1 cellular context compared by ENCODE assay signal in the genomic region with DNA sequence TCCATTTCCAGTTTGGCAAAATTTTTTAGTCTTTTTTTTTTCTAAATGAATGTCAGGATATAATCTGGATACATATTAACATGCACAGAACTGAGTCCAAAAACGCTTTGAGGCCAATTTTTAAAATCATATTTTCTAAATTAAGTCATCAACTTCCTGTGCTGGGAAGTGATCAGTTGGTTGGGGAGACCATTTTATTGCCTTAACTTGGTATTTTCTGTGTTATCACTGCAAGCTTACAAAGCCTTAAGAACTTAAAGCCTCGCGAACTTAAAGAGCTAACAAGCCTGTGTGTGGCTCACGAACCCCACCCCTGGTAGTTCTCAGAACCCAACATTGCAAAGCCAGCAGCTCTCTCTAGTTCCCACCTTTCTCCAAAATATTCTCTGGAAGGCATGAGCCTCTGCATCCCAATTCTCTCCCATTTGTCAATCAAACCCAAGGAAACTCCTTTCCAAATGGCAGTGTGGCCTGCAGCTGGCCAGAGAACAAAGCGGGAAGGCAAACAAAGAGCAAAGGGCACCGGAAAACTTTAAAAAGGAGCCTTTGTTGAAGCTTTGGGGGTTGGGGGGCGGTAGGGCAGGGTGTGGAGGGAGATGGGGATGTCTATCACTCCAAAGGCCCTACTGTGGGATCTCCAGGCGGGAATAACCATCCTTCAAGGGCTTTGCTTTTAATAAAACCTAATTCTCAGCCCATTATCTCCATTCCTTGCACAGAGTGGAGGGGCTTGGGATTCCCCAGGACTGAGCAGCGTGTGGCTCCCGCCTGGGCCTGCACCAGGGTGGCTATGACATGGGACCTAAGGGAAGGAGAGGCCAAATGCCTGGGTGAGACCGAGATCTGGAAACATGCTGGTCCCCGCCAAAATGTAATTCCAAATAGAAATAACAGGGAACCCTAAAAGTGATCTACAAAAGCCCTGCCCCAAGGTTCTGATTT.
TF ChIP-seq lines count a peak whose summit lies in the region.

No MANE protein-coding gene starts in this region.

TF ChIP-seq in HepG2, 621 proteins besides CTCF, POLR2A, EP300 and RAD21 (continued from another document and continues in another):
- TF ChIP-seq, protein P1, sequence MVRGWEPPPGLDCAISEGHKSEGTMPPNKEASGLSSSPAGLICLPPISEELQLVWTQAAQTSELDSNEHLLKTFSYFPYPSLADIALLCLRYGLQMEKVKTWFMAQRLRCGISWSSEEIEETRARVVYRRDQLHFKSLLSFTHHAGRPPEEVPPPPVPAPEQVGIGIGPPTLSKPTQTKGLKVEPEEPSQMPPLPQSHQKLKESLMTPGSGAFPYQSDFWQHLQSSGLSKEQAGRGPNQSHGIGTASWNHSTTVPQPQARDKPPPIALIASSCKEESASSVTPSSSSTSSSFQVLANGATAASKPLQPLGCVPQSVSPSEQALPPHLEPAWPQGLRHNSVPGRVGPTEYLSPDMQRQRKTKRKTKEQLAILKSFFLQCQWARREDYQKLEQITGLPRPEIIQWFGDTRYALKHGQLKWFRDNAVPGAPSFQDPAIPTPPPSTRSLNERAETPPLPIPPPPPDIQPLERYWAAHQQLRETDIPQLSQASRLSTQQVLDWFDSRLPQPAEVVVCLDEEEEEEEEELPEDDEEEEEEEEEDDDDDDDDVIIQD (CRISPR knock-in tag; IDR thresholded peaks at IDR 0.05; ENCODE audit: low read depth), result no peak
- TF ChIP-seq ZKSCAN5 (CRISPR knock-in tag; IDR thresholded peaks at IDR 0.05), result no peak
- TF ChIP-seq, protein P2, sequence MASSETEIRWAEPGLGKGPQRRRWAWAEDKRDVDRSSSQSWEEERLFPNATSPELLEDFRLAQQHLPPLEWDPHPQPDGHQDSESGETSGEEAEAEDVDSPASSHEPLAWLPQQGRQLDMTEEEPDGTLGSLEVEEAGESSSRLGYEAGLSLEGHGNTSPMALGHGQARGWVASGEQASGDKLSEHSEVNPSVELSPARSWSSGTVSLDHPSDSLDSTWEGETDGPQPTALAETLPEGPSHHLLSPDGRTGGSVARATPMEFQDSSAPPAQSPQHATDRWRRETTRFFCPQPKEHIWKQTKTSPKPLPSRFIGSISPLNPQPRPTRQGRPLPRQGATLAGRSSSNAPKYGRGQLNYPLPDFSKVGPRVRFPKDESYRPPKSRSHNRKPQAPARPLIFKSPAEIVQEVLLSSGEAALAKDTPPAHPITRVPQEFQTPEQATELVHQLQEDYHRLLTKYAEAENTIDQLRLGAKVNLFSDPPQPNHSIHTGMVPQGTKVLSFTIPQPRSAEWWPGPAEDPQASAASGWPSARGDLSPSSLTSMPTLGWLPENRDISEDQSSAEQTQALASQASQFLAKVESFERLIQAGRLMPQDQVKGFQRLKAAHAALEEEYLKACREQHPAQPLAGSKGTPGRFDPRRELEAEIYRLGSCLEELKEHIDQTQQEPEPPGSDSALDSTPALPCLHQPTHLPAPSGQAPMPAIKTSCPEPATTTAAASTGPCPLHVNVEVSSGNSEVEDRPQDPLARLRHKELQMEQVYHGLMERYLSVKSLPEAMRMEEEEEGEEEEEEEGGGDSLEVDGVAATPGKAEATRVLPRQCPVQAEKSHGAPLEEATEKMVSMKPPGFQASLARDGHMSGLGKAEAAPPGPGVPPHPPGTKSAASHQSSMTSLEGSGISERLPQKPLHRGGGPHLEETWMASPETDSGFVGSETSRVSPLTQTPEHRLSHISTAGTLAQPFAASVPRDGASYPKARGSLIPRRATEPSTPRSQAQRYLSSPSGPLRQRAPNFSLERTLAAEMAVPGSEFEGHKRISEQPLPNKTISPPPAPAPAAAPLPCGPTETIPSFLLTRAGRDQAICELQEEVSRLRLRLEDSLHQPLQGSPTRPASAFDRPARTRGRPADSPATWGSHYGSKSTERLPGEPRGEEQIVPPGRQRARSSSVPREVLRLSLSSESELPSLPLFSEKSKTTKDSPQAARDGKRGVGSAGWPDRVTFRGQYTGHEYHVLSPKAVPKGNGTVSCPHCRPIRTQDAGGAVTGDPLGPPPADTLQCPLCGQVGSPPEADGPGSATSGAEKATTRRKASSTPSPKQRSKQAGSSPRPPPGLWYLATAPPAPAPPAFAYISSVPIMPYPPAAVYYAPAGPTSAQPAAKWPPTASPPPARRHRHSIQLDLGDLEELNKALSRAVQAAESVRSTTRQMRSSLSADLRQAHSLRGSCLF (CRISPR knock-in tag; IDR thresholded peaks at IDR 0.05; ENCODE audit: borderline replicate concordance), result no peak
- TF ChIP-seq ZZZ3 (CRISPR knock-in tag; IDR thresholded peaks at IDR 0.05; ENCODE audit: borderline replicate concordance), result no peak
- TF ChIP-seq, protein P3, sequence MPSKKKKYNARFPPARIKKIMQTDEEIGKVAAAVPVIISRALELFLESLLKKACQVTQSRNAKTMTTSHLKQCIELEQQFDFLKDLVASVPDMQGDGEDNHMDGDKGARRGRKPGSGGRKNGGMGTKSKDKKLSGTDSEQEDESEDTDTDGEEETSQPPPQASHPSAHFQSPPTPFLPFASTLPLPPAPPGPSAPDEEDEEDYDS (CRISPR knock-in tag; IDR thresholded peaks at IDR 0.05), result no peak
- no peak for TF ChIP-seq ZNF629 (CRISPR knock-in tag; conservative IDR thresholded peaks at IDR 0.05)
- TF ChIP-seq, protein P4, sequence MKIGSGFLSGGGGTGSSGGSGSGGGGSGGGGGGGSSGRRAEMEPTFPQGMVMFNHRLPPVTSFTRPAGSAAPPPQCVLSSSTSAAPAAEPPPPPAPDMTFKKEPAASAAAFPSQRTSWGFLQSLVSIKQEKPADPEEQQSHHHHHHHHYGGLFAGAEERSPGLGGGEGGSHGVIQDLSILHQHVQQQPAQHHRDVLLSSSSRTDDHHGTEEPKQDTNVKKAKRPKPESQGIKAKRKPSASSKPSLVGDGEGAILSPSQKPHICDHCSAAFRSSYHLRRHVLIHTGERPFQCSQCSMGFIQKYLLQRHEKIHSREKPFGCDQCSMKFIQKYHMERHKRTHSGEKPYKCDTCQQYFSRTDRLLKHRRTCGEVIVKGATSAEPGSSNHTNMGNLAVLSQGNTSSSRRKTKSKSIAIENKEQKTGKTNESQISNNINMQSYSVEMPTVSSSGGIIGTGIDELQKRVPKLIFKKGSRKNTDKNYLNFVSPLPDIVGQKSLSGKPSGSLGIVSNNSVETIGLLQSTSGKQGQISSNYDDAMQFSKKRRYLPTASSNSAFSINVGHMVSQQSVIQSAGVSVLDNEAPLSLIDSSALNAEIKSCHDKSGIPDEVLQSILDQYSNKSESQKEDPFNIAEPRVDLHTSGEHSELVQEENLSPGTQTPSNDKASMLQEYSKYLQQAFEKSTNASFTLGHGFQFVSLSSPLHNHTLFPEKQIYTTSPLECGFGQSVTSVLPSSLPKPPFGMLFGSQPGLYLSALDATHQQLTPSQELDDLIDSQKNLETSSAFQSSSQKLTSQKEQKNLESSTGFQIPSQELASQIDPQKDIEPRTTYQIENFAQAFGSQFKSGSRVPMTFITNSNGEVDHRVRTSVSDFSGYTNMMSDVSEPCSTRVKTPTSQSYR (CRISPR knock-in tag; IDR thresholded peaks at IDR 0.05; ENCODE audit: borderline replicate concordance), result peak; percentile 74; the same call in 1 of the 2 replicates
- TF ChIP-seq ZFX (CRISPR knock-in tag; IDR thresholded peaks at IDR 0.05; ENCODE audit: low read depth), result no peak
- no peak for TF ChIP-seq MIER2 (CRISPR knock-in tag; IDR thresholded peaks at IDR 0.05)
- TF ChIP-seq ZNF260 (CRISPR knock-in tag; IDR thresholded peaks at IDR 0.05; ENCODE audit: borderline replicate concordance, low read depth), result no peak
- TF ChIP-seq POLR2AphosphoS5 (IDR thresholded peaks at IDR 0.05; ENCODE audit: low read depth, low read length), result no peak
- no peak for TF ChIP-seq ISX (CRISPR knock-in tag; conservative IDR thresholded peaks at IDR 0.05)
- TF ChIP-seq ZNF337 (CRISPR knock-in tag; IDR thresholded peaks at IDR 0.05; ENCODE audit: borderline replicate concordance, low read depth), result no peak
- no peak for TF ChIP-seq HNRNPH1 (optimal IDR thresholded peaks at IDR 0.05; ENCODE audit: low read depth, low read length)
- no peak for TF ChIP-seq ZNF274 (CRISPR knock-in tag; IDR thresholded peaks at IDR 0.05)
- no peak for TF ChIP-seq ZNF232 (CRISPR knock-in tag; IDR thresholded peaks at IDR 0.05; ENCODE audit: borderline replicate concordance)
- TF ChIP-seq, protein P5, sequence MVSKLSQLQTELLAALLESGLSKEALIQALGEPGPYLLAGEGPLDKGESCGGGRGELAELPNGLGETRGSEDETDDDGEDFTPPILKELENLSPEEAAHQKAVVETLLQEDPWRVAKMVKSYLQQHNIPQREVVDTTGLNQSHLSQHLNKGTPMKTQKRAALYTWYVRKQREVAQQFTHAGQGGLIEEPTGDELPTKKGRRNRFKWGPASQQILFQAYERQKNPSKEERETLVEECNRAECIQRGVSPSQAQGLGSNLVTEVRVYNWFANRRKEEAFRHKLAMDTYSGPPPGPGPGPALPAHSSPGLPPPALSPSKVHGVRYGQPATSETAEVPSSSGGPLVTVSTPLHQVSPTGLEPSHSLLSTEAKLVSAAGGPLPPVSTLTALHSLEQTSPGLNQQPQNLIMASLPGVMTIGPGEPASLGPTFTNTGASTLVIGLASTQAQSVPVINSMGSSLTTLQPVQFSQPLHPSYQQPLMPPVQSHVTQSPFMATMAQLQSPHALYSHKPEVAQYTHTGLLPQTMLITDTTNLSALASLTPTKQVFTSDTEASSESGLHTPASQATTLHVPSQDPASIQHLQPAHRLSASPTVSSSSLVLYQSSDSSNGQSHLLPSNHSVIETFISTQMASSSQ (IDR thresholded peaks at IDR 0.05; ENCODE audit: low read depth), result no peak
- TF ChIP-seq, protein P5 (CRISPR knock-in tag; IDR thresholded peaks at IDR 0.05; ENCODE audit: borderline replicate concordance), result no peak
- peak; percentile 42; the same call in 1 of the 2 replicates for TF ChIP-seq NR2F6 (IDR thresholded peaks at IDR 0.05)
- peak; percentile 38; the same call in 1 of the 2 replicates for TF ChIP-seq NR2F6 (CRISPR knock-in tag; IDR thresholded peaks at IDR 0.05)
- no peak for TF ChIP-seq MXD4 (CRISPR knock-in tag; IDR thresholded peaks at IDR 0.05)
- no peak for TF ChIP-seq ZNF761 (CRISPR knock-in tag; conservative IDR thresholded peaks at IDR 0.05)
- TF ChIP-seq JDP2 (CRISPR knock-in tag; IDR thresholded peaks at IDR 0.05; ENCODE audit: borderline replicate concordance), result no peak
- no peak for TF ChIP-seq ATRX (CRISPR knock-in tag; IDR thresholded peaks at IDR 0.05; ENCODE audit: borderline replicate concordance)
- TF ChIP-seq NFIB (CRISPR knock-in tag; IDR thresholded peaks at IDR 0.05; ENCODE audit: borderline replicate concordance), result no peak
- TF ChIP-seq ZNF44 (CRISPR knock-in tag; IDR thresholded peaks at IDR 0.05), result no peak
- no peak for TF ChIP-seq ZNF839 (CRISPR knock-in tag; IDR thresholded peaks at IDR 0.05; ENCODE audit: borderline replicate concordance)
- no peak for TF ChIP-seq FOXK1 (CRISPR knock-in tag; IDR thresholded peaks at IDR 0.05; ENCODE audit: borderline replicate concordance, low read depth)
- TF ChIP-seq KLF16 (CRISPR knock-in tag; IDR thresholded peaks at IDR 0.05), result no peak
- no peak for TF ChIP-seq TCF7L2 (IDR thresholded peaks at IDR 0.05; ENCODE audit: low read depth, low read length)
- no peak for TF ChIP-seq PAF1 (CRISPR knock-in tag; IDR thresholded peaks at IDR 0.05)
- TF ChIP-seq, protein P6, sequence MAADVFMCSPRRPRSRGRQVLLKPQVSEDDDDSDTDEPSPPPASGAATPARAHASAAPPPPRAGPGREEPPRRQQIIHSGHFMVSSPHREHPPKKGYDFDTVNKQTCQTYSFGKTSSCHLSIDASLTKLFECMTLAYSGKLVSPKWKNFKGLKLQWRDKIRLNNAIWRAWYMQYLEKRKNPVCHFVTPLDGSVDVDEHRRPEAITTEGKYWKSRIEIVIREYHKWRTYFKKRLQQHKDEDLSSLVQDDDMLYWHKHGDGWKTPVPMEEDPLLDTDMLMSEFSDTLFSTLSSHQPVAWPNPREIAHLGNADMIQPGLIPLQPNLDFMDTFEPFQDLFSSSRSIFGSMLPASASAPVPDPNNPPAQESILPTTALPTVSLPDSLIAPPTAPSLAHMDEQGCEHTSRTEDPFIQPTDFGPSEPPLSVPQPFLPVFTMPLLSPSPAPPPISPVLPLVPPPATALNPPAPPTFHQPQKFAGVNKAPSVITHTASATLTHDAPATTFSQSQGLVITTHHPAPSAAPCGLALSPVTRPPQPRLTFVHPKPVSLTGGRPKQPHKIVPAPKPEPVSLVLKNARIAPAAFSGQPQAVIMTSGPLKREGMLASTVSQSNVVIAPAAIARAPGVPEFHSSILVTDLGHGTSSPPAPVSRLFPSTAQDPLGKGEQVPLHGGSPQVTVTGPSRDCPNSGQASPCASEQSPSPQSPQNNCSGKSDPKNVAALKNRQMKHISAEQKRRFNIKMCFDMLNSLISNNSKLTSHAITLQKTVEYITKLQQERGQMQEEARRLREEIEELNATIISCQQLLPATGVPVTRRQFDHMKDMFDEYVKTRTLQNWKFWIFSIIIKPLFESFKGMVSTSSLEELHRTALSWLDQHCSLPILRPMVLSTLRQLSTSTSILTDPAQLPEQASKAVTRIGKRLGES (CRISPR knock-in tag; IDR thresholded peaks at IDR 0.05; ENCODE audit: borderline replicate concordance), result no peak
- TF ChIP-seq, protein P7, sequence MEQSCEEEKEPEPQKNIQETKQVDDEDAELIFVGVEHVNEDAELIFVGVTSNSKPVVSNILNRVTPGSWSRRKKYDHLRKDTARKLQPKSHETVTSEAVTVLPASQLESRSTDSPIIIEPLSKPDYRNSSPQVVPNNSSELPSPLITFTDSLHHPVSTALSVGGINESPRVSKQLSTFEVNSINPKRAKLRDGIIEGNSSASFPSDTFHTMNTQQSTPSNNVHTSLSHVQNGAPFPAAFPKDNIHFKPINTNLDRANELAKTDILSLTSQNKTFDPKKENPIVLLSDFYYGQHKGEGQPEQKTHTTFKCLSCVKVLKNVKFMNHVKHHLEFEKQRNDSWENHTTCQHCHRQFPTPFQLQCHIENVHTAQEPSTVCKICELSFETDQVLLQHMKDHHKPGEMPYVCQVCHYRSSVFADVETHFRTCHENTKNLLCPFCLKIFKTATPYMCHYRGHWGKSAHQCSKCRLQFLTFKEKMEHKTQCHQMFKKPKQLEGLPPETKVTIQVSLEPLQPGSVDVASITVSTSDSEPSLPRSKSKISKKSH (CRISPR knock-in tag; IDR thresholded peaks at IDR 0.05; ENCODE audit: borderline replicate concordance), result no peak
- no peak for TF ChIP-seq EEA1 (CRISPR knock-in tag; IDR thresholded peaks at IDR 0.05; ENCODE audit: borderline replicate concordance)
- no peak for TF ChIP-seq ZSCAN12 (CRISPR knock-in tag; IDR thresholded peaks at IDR 0.05)
- no peak for TF ChIP-seq PHF21A (CRISPR knock-in tag; IDR thresholded peaks at IDR 0.05)
- TF ChIP-seq, protein P8, sequence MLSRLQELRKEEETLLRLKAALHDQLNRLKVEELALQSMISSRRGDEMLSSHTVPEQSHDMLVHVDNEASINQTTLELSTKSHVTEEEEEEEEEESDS (CRISPR knock-in tag; IDR thresholded peaks at IDR 0.05; ENCODE audit: borderline replicate concordance), result no peak
- no peak for TF ChIP-seq MTA1 (CRISPR knock-in tag; IDR thresholded peaks at IDR 0.05; ENCODE audit: borderline replicate concordance)
- TF ChIP-seq ZSCAN25 (CRISPR knock-in tag; IDR thresholded peaks at IDR 0.05), result peak; percentile 70; the same call in 1 of the 2 replicates
- TF ChIP-seq RBM22 (optimal IDR thresholded peaks at IDR 0.05; ENCODE audit: low read length), result no peak
- no peak for TF ChIP-seq ZNF263 (CRISPR knock-in tag; IDR thresholded peaks at IDR 0.05)
